ENCODE assay signal across 8 cellular contexts in genomic region chr5:140700177-140701144, GRCh38. TPM values are rescaled to one million over a fixed set of nuclear protein-coding genes. Genes with fewer than 3 reads are reported as not detected.
DNase-seq lines count a peak whose midpoint lies in the region; ATAC-seq and TF ChIP-seq lines count a peak whose summit lies in the region.

ZMAT2 (plus strand) TSS chr5:140700447; CDS start chr5:140700461, 14 bp downstream.

- ATAC-seq in GM21619 (IDR thresholded peaks at IDR 0.05; ENCODE audit: unreplicated experiment), result peak; percentile 98

- no peaks in the 10 kb centered on the region for H4K20me1 ChIP-seq in PC-9 (ENCODE audit: insufficient read depth)

- H2AFZ ChIP-seq in PC-9, result peak within 1 kb of the TSS; percentile 80

- TSS peak; percentile 49 for BruUV-seq in PC-9 (replicated peaks; lab: Mats Ljungman, UMichigan)

- CTCF ChIA-PET in PC-9 (lab: Charles Lee), result no interaction called here

- peaks cover 24% of the 10 kb centered on the region for H3K79me2 ChIP-seq in PC-9 (ENCODE audit: low read depth)

- peaks cover 13% of the 10 kb centered on the region; the same call in 1 of the 2 replicates for H3K4me1 ChIP-seq in PC-9 (replicated peaks; ENCODE audit: insufficient read depth)

- peaks cover 49% of the 10 kb centered on the region for H3K36me3 ChIP-seq in PC-9 (ENCODE audit: low read depth)

- no peaks in the 10 kb centered on the region for H3K27me3 ChIP-seq in PC-9 (ENCODE audit: insufficient read depth, low read depth)

- POLR2A ChIA-PET in PC-9 (lab: Charles Lee; ENCODE audit: unreplicated experiment), result interaction anchor here (0.5 to 1.1 kb wide), 14 partner anchors 9 to 999 kb away, joined by 4 to 30 read pairs (median 8); partner anchors contain the start of genes HARS1, HARS2, IK and NDUFA2

- peak; percentile 93 for DNase-seq in DMS153 (lab: John Stamatoyannopoulos, UW)
- DNase-seq in Jurkat, Clone E6-1 (ENCODE audit: low read depth, low spot score), result peak; percentile 98
- DNase-seq in PC-9, result peak; percentile 90 to 98
- peak; percentile 89 for DNase-seq in activated T-cell treated with anti-CD3 and anti-CD28 coated beads, Interleukin-2, amount 50 U/mL, for 1 hour
- DNase-seq in epithelial cell of proximal tubule (ENCODE audit: low read depth), result peak; percentile 94
- DNase-seq in mucosa of gallbladder (ENCODE audit: low spot score), result peak; percentile 98
- DNase-seq in stimulated activated CD8-positive, alpha-beta memory T cell treated with anti-CD3 and anti-CD28 coated beads, Interleukin-4, amount 100 ng/mL, for 4 hours (ENCODE audit: low read depth in 2 of 2, low spot score in 1 of 2), result peak; percentile 88 to 89

- H3F3A ChIP-seq in PC-9 (ENCODE audit: insufficient read depth, low read depth), result peaks cover 22% of the 10 kb centered on the region

- H3K9me2 ChIP-seq in PC-9 (ENCODE audit: insufficient read depth), result no peaks in the 10 kb centered on the region

- H3K4me2 ChIP-seq in PC-9, result peak within 1 kb of the TSS; percentile 84

- peak within 1 kb of the TSS; percentile 37 for H3K27ac ChIP-seq in PC-9

- TF ChIP-seq CTCF in PC-9 (conservative IDR thresholded peaks at IDR 0.05), result no peak
- no peak for TF ChIP-seq CTCF in epithelial cell of proximal tubule (conservative IDR thresholded peaks at IDR 0.05; ENCODE audit: low read depth, low read length)

- no peaks in the 10 kb centered on the region for H3K9me3 ChIP-seq in PC-9 (ENCODE audit: insufficient read depth, low read depth)

- peak within 1 kb of the TSS; percentile 95 for H3K4me3 ChIP-seq in Jurkat, Clone E6-1 (ENCODE audit: low read length)
- H3K4me3 ChIP-seq in PC-9 (peak within 1 kb of the TSS; percentile 81), epithelial cell of proximal tubule (ENCODE audit: low read depth, low read length) (peak within 1 kb of the TSS; percentile 92)

- intact Hi-C loops in PC-9 (cut with micrococcal nuclease; ENCODE audit: unreplicated experiment), result no loop called here

RNA-seq across cellular contexts. Expression of gene ZMAT2, which starts in this region (rescaled TPM):
- 187 TPM for polyA plus RNA-seq in Jurkat, Clone E6-1 (2012; ENCODE audit: insufficient read depth, insufficient read length)
- total RNA-seq in PC-9 (2021), result 53.5 and 60.1 TPM in 2 replicates
- total RNA-seq in epithelial cell of proximal tubule, result 38.3 and 43.6 TPM in 2 replicates
- 50.9 TPM for total RNA-seq in mucosa of gallbladder

Comparison
In these comparisons a context has a peak if more than half of its experiments do, and no peak if none do; other contexts are left out.
1. Peak in every context shown above with its lines: DNase-seq, ATAC-seq, H3K4me3 ChIP-seq and H3K27ac ChIP-seq.